20 cellular contexts compared by ENCODE assay signal in genomic region chr17:19014628-19015215, GRCh38. TPM values are rescaled to one million over a fixed set of nuclear protein-coding genes. Genes with fewer than 3 reads are reported as not detected.
DNase-seq lines count a peak whose midpoint lies in the region; ATAC-seq, FAIRE-seq and TF ChIP-seq lines count a peak whose summit lies in the region.
"Had no signal": no experiment of that assay in that cellular context is flagged by ENCODE, and none has a peak within 500 bp of the region (broad histone marks: within the 10 kb centered on the region; RNA-seq: fewer than 3 reads in every experiment).

No MANE protein-coding gene starts in this region.

- peak; percentile 34 for DNase-seq in Right ventricle myocardium inferior (ENCODE audit: missing footprints)
- no peak for DNase-seq in heart right ventricle
- no peak for DNase-seq in astrocyte (ENCODE audit: low read depth)
- peak in 2 of 3 donors; percentile 6 to 35 for DNase-seq in right cardiac atrium
- DNase-seq in suprapubic skin (ENCODE audit: low spot score in 2 of 2), result no peak
- DNase-seq in NCI-H748 treated with DMSO at 0.1 percent for 48 hours (lab: John Stamatoyannopoulos, UW), result no peak
- DNase-seq in 8988T, result no peak
- no peak for DNase-seq in glutamatergic neuron
- DNase-seq: Caco-2, KBM-7, NCI-H1105 treated with DMSO at 0.1 percent for 48 hours, NCI-H187 treated with DMSO at 0.1 percent for 48 hours, NCI-H2171, NCI-H82, SHP77 treated with DMSO at 0.1 percent for 48 hours had no signal

- H2AFZ ChIP-seq in astrocyte (ENCODE audit: low read depth, low read length), result no peak overlapping the region

- H3K27ac Mint-ChIP-seq in astrocyte (ENCODE audit: unreplicated experiment), result peak overlapping the region; percentile 53
- no peak overlapping the region for H3K27ac Mint-ChIP-seq in glutamatergic neuron (ENCODE audit: unreplicated experiment)

- no peak overlapping the region for H3K4me3 Mint-ChIP-seq in astrocyte (ENCODE audit: unreplicated experiment)
- no peak overlapping the region for H3K4me3 Mint-ChIP-seq in glutamatergic neuron (ENCODE audit: unreplicated experiment)

- H3K4me1 Mint-ChIP-seq in astrocyte (ENCODE audit: low read depth, unreplicated experiment) (peaks cover 10% of the 10 kb centered on the region), glutamatergic neuron (ENCODE audit: low read depth, unreplicated experiment) (peaks cover 6% of the 10 kb centered on the region)
- H3K4me1 Mint-ChIP-seq: CD14-positive monocyte had no signal

- no peak for FAIRE-seq in astrocyte (lab: Jason Lieb, UNC)

- H3K9ac ChIP-seq in astrocyte (ENCODE audit: low read length), result no peak overlapping the region

- TF ChIP-seq EP300 in suprapubic skin (IDR thresholded peaks at IDR 0.05), result no peak

- no peaks in the 10 kb centered on the region for H4K20me1 ChIP-seq in astrocyte (ENCODE audit: insufficient read depth, low read length)

- H3K27me3 ChIP-seq in heart right ventricle (peaks cover 0 to 8% (median 0%) of the 10 kb centered on the region in 7 donors), astrocyte (ENCODE audit: insufficient read depth, low read length) (peaks cover 3% of the 10 kb centered on the region), right cardiac atrium (ENCODE audit: control insufficient read depth, insufficient read depth) (no peaks in the 10 kb centered on the region), suprapubic skin (peaks cover 5% of the 10 kb centered on the region)

- H3K79me2 ChIP-seq in astrocyte (ENCODE audit: insufficient read depth, low read length), result no peaks in the 10 kb centered on the region

- WGBS in heart right ventricle, 2 donors, result 80 to 81% methylated on average over 29 of the region's 29 CpGs
- 76% methylated on average over 29 of the region's 29 CpGs for WGBS in right cardiac atrium
- 62% methylated on average over 21 of the region's 29 CpGs for WGBS in suprapubic skin

- ATAC-seq in Right ventricle myocardium inferior (no peak), heart right ventricle (no peak), right cardiac atrium (no peak)

- intact Hi-C loops in Right ventricle myocardium inferior (cut with DNase I) (no loop called here), heart right ventricle (cut with DNase I) (no loop called here), right cardiac atrium (cut with DNase I) (loop anchor here in 1 of 4 donors (5.0 kb wide), 1 partner anchor 52 kb away; no protein-coding TSS in a partner anchor)

- H3K4me2 ChIP-seq in astrocyte (ENCODE audit: low read length), result no peak overlapping the region

- H3K36me3 Mint-ChIP-seq in astrocyte (ENCODE audit: low read depth, unreplicated experiment), result no peaks in the 10 kb centered on the region
- H3K36me3 Mint-ChIP-seq in glutamatergic neuron (ENCODE audit: unreplicated experiment), result no peaks in the 10 kb centered on the region
- H3K36me3 Mint-ChIP-seq: CD14-positive monocyte had no signal

- no peaks in the 10 kb centered on the region for H3K36me3 ChIP-seq in heart right ventricle
- H3K36me3 ChIP-seq in astrocyte (ENCODE audit: insufficient read depth, low read length), result no peaks in the 10 kb centered on the region
- H3K36me3 ChIP-seq in suprapubic skin, result no peaks in the 10 kb centered on the region
- H3K36me3 ChIP-seq: HAP-1 had no signal

- no peaks in the 10 kb centered on the region for H3K9me3 Mint-ChIP-seq in astrocyte (ENCODE audit: unreplicated experiment)
- H3K9me3 Mint-ChIP-seq in glutamatergic neuron (ENCODE audit: unreplicated experiment), result peaks cover 2% of the 10 kb centered on the region

- TF ChIP-seq POLR2A in suprapubic skin (IDR thresholded peaks at IDR 0.05), result no peak

- no peaks in the 10 kb centered on the region for H3K4me1 ChIP-seq in heart right ventricle
- peaks cover 5% of the 10 kb centered on the region for H3K4me1 ChIP-seq in astrocyte (ENCODE audit: insufficient read depth, low read length)
- no peaks in the 10 kb centered on the region for H3K4me1 ChIP-seq in right cardiac atrium (ENCODE audit: control insufficient read depth, insufficient read depth, low read length)
- H3K4me1 ChIP-seq in suprapubic skin, result peaks cover 48% of the 10 kb centered on the region
- H3K4me1 ChIP-seq: Caco-2, HAP-1 had no signal

- TF ChIP-seq CTCF in heart right ventricle (IDR thresholded peaks at IDR 0.05) (no peak), astrocyte (IDR thresholded peaks at IDR 0.05; ENCODE audit: insufficient read depth, low read depth, low read length) (no peak), suprapubic skin (IDR thresholded peaks at IDR 0.05) (no peak), glutamatergic neuron (IDR thresholded peaks at IDR 0.05; ENCODE audit: partially characterized antibody, unreplicated experiment) (no peak)

- H3K27me3 Mint-ChIP-seq in astrocyte (ENCODE audit: low read depth, unreplicated experiment) (peaks cover 33% of the 10 kb centered on the region), glutamatergic neuron (ENCODE audit: unreplicated experiment) (peaks cover 11% of the 10 kb centered on the region)

- H3K4me3 ChIP-seq in heart right ventricle (no peak overlapping the region), astrocyte (ENCODE audit: insufficient read depth, low read depth, low read length) (no peak overlapping the region), right cardiac atrium (ENCODE audit: low read length) (no peak overlapping the region), suprapubic skin (no peak overlapping the region)
- H3K4me3 ChIP-seq: HAP-1 had no signal

- H3K27ac ChIP-seq in heart right ventricle (no peak overlapping the region), astrocyte (ENCODE audit: low read depth, low read length) (no peak overlapping the region), right cardiac atrium (ENCODE audit: low read length) (no peak overlapping the region), suprapubic skin (peak overlapping the region; percentile 14)

- no peaks in the 10 kb centered on the region for H3K9me3 ChIP-seq in heart right ventricle
- no peaks in the 10 kb centered on the region for H3K9me3 ChIP-seq in astrocyte (ENCODE audit: insufficient read depth, low read depth, low read length)
- no peaks in the 10 kb centered on the region for H3K9me3 ChIP-seq in right cardiac atrium (ENCODE audit: control insufficient read depth, low read length)
- H3K9me3 ChIP-seq in suprapubic skin, result no peaks in the 10 kb centered on the region
- H3K9me3 ChIP-seq: Caco-2, HAP-1 had no signal

RNA-seq across cellular contexts. Expression of gene FAM83G, which starts 10.2 kb away (rescaled TPM):
- total RNA-seq in Right ventricle myocardium inferior (2.7 TPM), heart right ventricle (1 to 10 TPM in 9 of 10 donors, under 1 TPM in 1; 0.96 to 4.0 (median 1.7) TPM), astrocyte (10.6 and 12.9 TPM in 2 replicates), right cardiac atrium (10 to 100 TPM; 27.7 to 40.2 (median 30.3) TPM), suprapubic skin (100 to 1,000 TPM; 205 to 261 (median 210) TPM), glutamatergic neuron (ENCODE audit: unreplicated experiment) (2.0 TPM)
- polyA plus RNA-seq in heart right ventricle (1 to 10 TPM; 1.1 to 5.5 TPM), right cardiac atrium (18.7 TPM)

RNA-seq across cellular contexts. Expression of gene GRAP, which starts 32.0 kb away (rescaled TPM):
- total RNA-seq in Right ventricle myocardium inferior (2.0 TPM), heart right ventricle (1 to 10 TPM in 9 of 10 donors, under 1 TPM in 1; 0.99 to 3.6 (median 2.2) TPM), astrocyte (0.30 and 0.38 TPM in 2 replicates), right cardiac atrium (1 to 10 TPM; 2.8 to 4.1 (median 3.6) TPM), suprapubic skin (1 to 10 TPM; 1.1 to 3.1 (median 1.9) TPM), glutamatergic neuron (ENCODE audit: unreplicated experiment) (0.64 TPM)
- polyA plus RNA-seq in heart right ventricle (1 to 10 TPM; 2.6 to 3.7 TPM), right cardiac atrium (2.3 TPM)
- total RNA-seq: A172, MCF 10A, NCI-H460 had no signal

Comparison
In these comparisons a context has a peak if more than half of its experiments do, and no peak if none do; other contexts are left out.
1. DNase-seq: peak in Right ventricle myocardium inferior (single experiment) and right cardiac atrium (2 of 3); none in heart right ventricle (0 of 2), astrocyte (single experiment), suprapubic skin (0 of 2), NCI-H748 treated with DMSO at 0.1 percent for 48 hours (single experiment), 8988T (single experiment) and glutamatergic neuron (single experiment).
2. RNA of gene FAM83G, which starts 10.2 kb away (total RNA-seq): 205 to 261 TPM in suprapubic skin; 27.7 to 40.2 TPM in right cardiac atrium, 10.6 to 12.9 TPM in astrocyte, 2.7 TPM in Right ventricle myocardium inferior (single experiment), 2.0 TPM in glutamatergic neuron (single experiment) and 0.96 to 4.0 TPM in heart right ventricle; every median in the first group is over 4 times any median in the second.